In genomic region chrX:40644821-40645358, GRCh38 we compare ENCODE assay signal across 8 cellular contexts. TPM values are rescaled to one million over a fixed set of nuclear protein-coding genes. Genes with fewer than 3 reads are reported as not detected.
DNase-seq lines count a peak whose midpoint lies in the region; ATAC-seq and TF ChIP-seq lines count a peak whose summit lies in the region.

No MANE protein-coding gene starts in this region.

- H3K36me3 Mint-ChIP-seq in activated naive CD4-positive, alpha-beta T cell treated with anti-CD3 and anti-CD28 coated beads for 36 hours (ENCODE audit: low read depth), result peaks cover 16% of the 10 kb centered on the region

- no peak overlapping the region; the same call in 1 of the 2 replicates for H3K27ac ChIP-seq in HEK293 (ENCODE audit: extremely low read depth, low read depth, low read length)

- POLR2A ChIA-PET in HEK293 (lab: Yijun Ruan, JAX), result no interaction called here

- no peaks in the 10 kb centered on the region for H3K9me3 Mint-ChIP-seq in activated naive CD4-positive, alpha-beta T cell treated with anti-CD3 and anti-CD28 coated beads for 36 hours

- peak; percentile 71 for DNase-seq in ELR (ENCODE audit: low read depth)
- DNase-seq in RPMI7951 (ENCODE audit: low read depth), result peak; percentile 86
- peak; percentile 55 for DNase-seq in activated naive CD4-positive, alpha-beta T cell treated with anti-CD3 and anti-CD28 coated beads for 36 hours
- peak; percentile 54 for DNase-seq in globus pallidus (ENCODE audit: low spot score)
- DNase-seq in pulmonary artery endothelial cell (ENCODE audit: low read depth, low spot score), result peak; percentile 13
- no peak for DNase-seq in iPS-NIHi11 (ENCODE audit: low spot score)

- H3K4me3 Mint-ChIP-seq in activated naive CD4-positive, alpha-beta T cell treated with anti-CD3 and anti-CD28 coated beads for 36 hours, result peak overlapping the region; percentile 77

- H3K4me1 ChIP-seq in HEK293 (ENCODE audit: control insufficient read depth, insufficient read depth, low read length), result peaks cover 6% of the 10 kb centered on the region

- intact Hi-C loops in activated naive CD4-positive, alpha-beta T cell treated with anti-CD3 and anti-CD28 coated beads for 36 hours (cut with micrococcal nuclease), result loop anchor here (5.0 kb wide), 1 partner anchor 687 kb away; the partner anchor contains the start of gene DDX3X

- no peak for ATAC-seq in HG03565 (IDR thresholded peaks at IDR 0.05; ENCODE audit: unreplicated experiment)

- no peaks in the 10 kb centered on the region for H3K9me3 ChIP-seq in HEK293 (ENCODE audit: control insufficient read depth, insufficient read depth, low read depth, low read length)

- peak overlapping the region; percentile 92 for H3K27ac Mint-ChIP-seq in activated naive CD4-positive, alpha-beta T cell treated with anti-CD3 and anti-CD28 coated beads for 36 hours

- H3K4me1 Mint-ChIP-seq in activated naive CD4-positive, alpha-beta T cell treated with anti-CD3 and anti-CD28 coated beads for 36 hours (ENCODE audit: low read depth), result peaks cover 33% of the 10 kb centered on the region

- no peak overlapping the region for H3K4me3 ChIP-seq in HEK293 (ENCODE audit: low read depth, low read length)

- H3K36me3 ChIP-seq in HEK293 (ENCODE audit: control insufficient read depth in 2 of 2, insufficient read depth in 1 of 2, low read length in 2 of 2), result peaks cover 34 to 37% of the 10 kb centered on the region in 2 experiments

- no peaks in the 10 kb centered on the region for H3K27me3 Mint-ChIP-seq in activated naive CD4-positive, alpha-beta T cell treated with anti-CD3 and anti-CD28 coated beads for 36 hours (ENCODE audit: low read depth)

- TF ChIP-seq CTCF in HEK293 (tag by site-specific recombination; IDR thresholded peaks at IDR 0.05), result no peak

- CTCF ChIA-PET in HEK293 (lab: Yijun Ruan, JAX), result interaction anchor here (0.7 kb wide), 1 partner anchor 214 kb away, joined by 3 read pairs; no protein-coding TSS in a partner anchor
- CTCF ChIA-PET in activated naive CD4-positive, alpha-beta T cell treated with anti-CD3 and anti-CD28 coated beads for 36 hours (lab: Charles Lee), result interaction anchor here (1.6 kb wide), 1 partner anchor 106 kb away, joined by 5 read pairs; no protein-coding TSS in a partner anchor

TF ChIP-seq in HEK293, 187 proteins besides CTCF, POLR2A, EP300 and RAD21:
- peak; percentile 47 for TF ChIP-seq ZFHX2 (tag by site-specific recombination; conservative IDR thresholded peaks at IDR 0.05)
- no peak for TF ChIP-seq ZNF514 (tag by site-specific recombination; IDR thresholded peaks at IDR 0.05)
- peak; percentile 35; the same call in 1 of the 2 replicates for TF ChIP-seq ZBTB20 (tag by site-specific recombination; IDR thresholded peaks at IDR 0.05)
- TF ChIP-seq ZNF544 (tag by site-specific recombination; IDR thresholded peaks at IDR 0.05), result no peak
- TF ChIP-seq ZNF692 (tag by site-specific recombination; IDR thresholded peaks at IDR 0.05), result 0 out of 2 replicates have a peak, but pooled peaks have one; percentile 13
- TF ChIP-seq ZNF530 (tag by site-specific recombination; IDR thresholded peaks at IDR 0.05; ENCODE audit: low read depth), result no peak
- peak; percentile 70; the same call in 1 of the 2 replicates for TF ChIP-seq ZNF10 (tag by site-specific recombination; IDR thresholded peaks at IDR 0.05)
- TF ChIP-seq ZNF140 (tag by site-specific recombination; IDR thresholded peaks at IDR 0.05), result no peak
- no peak for TF ChIP-seq ZNF221 (tag by site-specific recombination; IDR thresholded peaks at IDR 0.05; ENCODE audit: borderline replicate concordance)
- peak; percentile 89 for TF ChIP-seq ZBTB17 (tag by site-specific recombination; IDR thresholded peaks at IDR 0.05)
- TF ChIP-seq ZNF660 (tag by site-specific recombination; IDR thresholded peaks at IDR 0.05), result no peak
- peak; percentile 60; the same call in 1 of the 2 replicates for TF ChIP-seq ZNF362 (tag by site-specific recombination; IDR thresholded peaks at IDR 0.05)
- TF ChIP-seq ZNF175 (tag by site-specific recombination; IDR thresholded peaks at IDR 0.05), result no peak

RNA-seq across cellular contexts. Expression of gene CXorf38, which starts 2.5 kb away (rescaled TPM):
- 18.9 and 25.5 TPM in 2 replicates for total RNA-seq in RPMI7951 (2014; rRNA removed; shearing (Covaris generic))
- total RNA-seq in activated naive CD4-positive, alpha-beta T cell treated with anti-CD3 and anti-CD28 coated beads for 36 hours, result 10 to 100 TPM; 23.2 to 23.3 TPM
- total RNA-seq in pulmonary artery endothelial cell, result 13.1 and 14.3 TPM in 2 replicates

RNA-seq across cellular contexts. Expression of gene MPC1L, which starts 21.7 kb away (rescaled TPM):
- total RNA-seq in RPMI7951 (2014; rRNA removed; shearing (Covaris generic)), result not detected in 2 replicates
- total RNA-seq in activated naive CD4-positive, alpha-beta T cell treated with anti-CD3 and anti-CD28 coated beads for 36 hours, result not detected
- not detected in 2 replicates for total RNA-seq in pulmonary artery endothelial cell
